ENCODE assay signal across 34 cellular contexts in genomic region chr20:6616421-6616820, GRCh38.
"Had no signal": no experiment of that assay in that cellular context is flagged by ENCODE, and none has a peak within 500 bp of the region (broad histone marks: within the 10 kb centered on the region; RNA-seq: fewer than 3 reads in every experiment).

No MANE protein-coding gene starts in this region.

- H3K27me3 ChIP-seq: adrenal gland, ascending aorta, body of pancreas, brain microvascular endothelial cell, breast epithelium, cardiac muscle cell had no signal

- FAIRE-seq: astrocyte, bronchial epithelial cell had no signal

- H3K9me3 ChIP-seq: adrenal gland, ascending aorta, body of pancreas, breast epithelium had no signal

- ATAC-seq: activated naive CD4-positive, alpha-beta T cell treated with anti-CD3 and anti-CD28 coated beads, Interleukin-2, amount 50 U/mL, for 72 hours; activated naive CD8-positive, alpha-beta T cell treated with anti-CD3 and anti-CD28 coated beads, Interleukin-2, amount 50 U/mL, for 24 hours; activated T-cell treated with anti-CD3 and anti-CD28 coated beads, Interleukin-2, amount 50 U/mL, for 4 hours; activated T-cell treated with anti-CD3 and anti-CD28 coated beads, Interleukin-2, amount 50 U/mL, for 72 hours; activated T-helper 17 cell treated with anti-CD3 and anti-CD28 coated beads, Interleukin-2, amount 50 U/mL, for 72 hours; body of pancreas had no signal

- DNase-seq: activated effector memory CD4-positive, alpha-beta T cell treated with anti-CD3 and anti-CD28 coated beads, Interleukin-2, amount 50 U/mL, for 16 hours; activated effector memory CD4-positive, alpha-beta T cell treated with Interleukin-2 at 50 U/mL for 16 hours; activated gamma-delta T cell; activated gamma-delta T cell treated with Interleukin-2 at 50 U/mL for 16 hours; activated naive CD4-positive, alpha-beta T cell; activated naive CD4-positive, alpha-beta T cell treated with anti-CD3 and anti-CD28 coated beads for 36 hours; activated naive CD4-positive, alpha-beta T cell treated with anti-CD3 and anti-CD28 coated beads, Interleukin-2, amount 10 ng/mL, durations not matched to agents 7 days and 5 days; activated naive CD4-positive, alpha-beta T cell treated with anti-CD3 and anti-CD28 coated beads, Interleukin-2, amount 50 U/mL, for 16 hours; activated naive CD4-positive, alpha-beta T cell treated with Interleukin-2 at 50 U/mL for 16 hours; activated naive CD8-positive, alpha-beta T cell treated with anti-CD3 and anti-CD28 coated beads for 36 hours; activated naive CD8-positive, alpha-beta T cell treated with anti-CD3 and anti-CD28 coated beads, Interleukin-2, amount 10 ng/mL, durations not matched to agents 7 days and 5 days; activated naive CD8-positive, alpha-beta T cell treated with anti-CD3 and anti-CD28 coated beads, Interleukin-2, amount 50 U/mL, for 24 hours; activated T-cell treated with anti-CD3 and anti-CD28 coated beads, Interleukin-2, amount 50 U/mL, for 1 hour; activated T-cell treated with anti-CD3 and anti-CD28 coated beads, Interleukin-2, amount 50 U/mL, for 24 hours; activated T-cell treated with anti-CD3 and anti-CD28 coated beads, Interleukin-2, amount 50 U/mL, for 4 hours; activated T-cell treated with anti-CD3 and anti-CD28 coated beads, Interleukin-2, amount 50 U/mL, for 48 hours; activated T-cell treated with anti-CD3 and anti-CD28 coated beads, Interleukin-2, amount 50 U/mL, for 72 hours; adrenal gland; amniotic stem cell; amygdala; anterior cingulate cortex; aorta; body of pancreas; brain microvascular endothelial cell; caudate nucleus; central memory CD4-positive, alpha-beta T cell; cerebellar nuclear complex had no signal

- H3K36me3 ChIP-seq: adrenal gland, ascending aorta, brain microvascular endothelial cell, breast epithelium, cardiac muscle cell had no signal

- H3K4me3 ChIP-seq: adrenal gland, ascending aorta, body of pancreas, breast epithelium, cardiac muscle cell had no signal

- H3K4me1 ChIP-seq: adrenal gland, ascending aorta, breast epithelium had no signal

- H3K27ac ChIP-seq: adrenal gland, ascending aorta, body of pancreas, brain microvascular endothelial cell, breast epithelium, cardiac muscle cell had no signal
